Comparison of ENCODE assay signal across 8 cellular contexts in the genomic region with DNA sequence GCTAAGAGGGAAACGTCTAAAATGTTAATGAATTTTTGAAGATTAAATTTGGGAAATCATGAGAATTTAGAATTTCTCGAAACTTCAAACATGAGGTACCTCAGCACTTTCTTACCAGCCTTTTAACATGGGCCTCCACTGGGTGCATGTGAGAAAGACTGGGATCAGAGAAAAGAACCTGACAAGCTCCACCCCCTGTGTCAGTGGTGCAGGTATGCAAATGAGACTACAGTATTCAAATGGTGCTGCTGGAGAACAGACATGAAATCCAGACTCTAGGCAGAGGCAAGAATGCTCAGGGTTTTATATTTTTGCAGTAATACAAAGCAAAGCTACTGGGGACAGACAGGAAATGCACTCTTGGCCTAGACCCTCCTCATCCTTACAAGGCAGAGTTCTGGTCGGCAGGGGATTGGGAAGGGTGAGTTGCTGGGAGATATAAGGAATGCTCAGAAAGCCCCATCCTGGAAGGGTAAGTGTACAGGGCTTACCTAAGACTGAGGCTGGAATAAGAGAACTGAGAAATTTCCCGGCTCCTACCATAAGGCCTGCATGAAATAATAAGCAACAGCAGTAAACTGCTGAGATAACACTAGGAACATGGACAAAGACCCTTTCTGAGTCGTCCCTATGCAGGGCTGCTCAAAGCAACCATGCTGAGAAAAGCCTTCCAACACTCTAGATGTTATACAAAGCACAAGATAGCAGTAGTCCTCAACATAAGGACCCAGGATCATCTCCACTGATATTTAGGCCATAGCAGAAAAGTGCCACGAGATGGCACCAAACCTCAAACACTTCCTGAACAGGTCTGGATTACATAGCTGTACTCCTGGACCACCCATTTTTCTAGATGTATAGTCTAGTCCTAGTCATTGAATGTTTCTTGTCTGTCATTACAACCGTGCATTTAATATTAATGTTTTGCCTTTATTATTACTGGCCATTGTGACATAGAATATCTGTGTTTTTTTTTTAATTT.
DNase-seq lines count a peak whose midpoint lies in the region; ATAC-seq, FAIRE-seq and TF ChIP-seq lines count a peak whose summit lies in the region.

No MANE protein-coding gene starts in this region.

- H3K27ac ChIP-seq in pancreas: no peak overlapping the region

- no peaks in the 10 kb centered on the region for H3K9me3 ChIP-seq in pancreas

- ATAC-seq in GM18868 (IDR thresholded peaks at IDR 0.05; ENCODE audit: unreplicated experiment) (peak; percentile 98), HG02970 (IDR thresholded peaks at IDR 0.05; ENCODE audit: low FRiP score, unreplicated experiment) (peak; percentile 91), pancreas (peak; percentile 72 to 94 (median 87))

- 51 to 53% methylated on average over 7 of the region's 7 CpGs for WGBS in pancreas, 2 donors

- no peaks in the 10 kb centered on the region for H3K27me3 ChIP-seq in pancreas

- intact Hi-C loops in pancreas (cut with DNase I): loop anchor here (5.0 to 10.0 kb wide), 3 partner anchors 287 to 292 kb away; no protein-coding TSS in a partner anchor

- FAIRE-seq in pancreas (lab: Jason Lieb, UNC): peak; percentile 37

- H3K4me1 ChIP-seq in pancreas: no peaks in the 10 kb centered on the region

- DNase-seq in COLO668 (lab: John Stamatoyannopoulos, UW; ENCODE audit: unreplicated experiment): peak; percentile 64
- peak; percentile 56 for DNase-seq in NCI-H1417 treated with DMSO at 0.1 percent for 48 hours (lab: John Stamatoyannopoulos, UW)
- peak; percentile 62 for DNase-seq in SW480 (ENCODE audit: low spot score)
- DNase-seq in foreskin fibroblast: peak; percentile 33 to 81
- peak in 3 of 6 donors; percentile 11 to 61 (median 38) for DNase-seq in pancreas
- DNase-seq in KG1 (lab: John Stamatoyannopoulos, UW): no peak

- H3K36me3 ChIP-seq in pancreas: no peaks in the 10 kb centered on the region

- H3K4me3 ChIP-seq in foreskin fibroblast (ENCODE audit: low read depth in 1 of 2, low read length in 2 of 2) (no peak overlapping the region), pancreas (no peak overlapping the region)

- TF ChIP-seq CTCF in foreskin fibroblast (IDR thresholded peaks at IDR 0.05; ENCODE audit: low read depth, low read length) (peak; percentile 67), pancreas (IDR thresholded peaks at IDR 0.05) (peak; percentile 39 to 61 (median 55))
